ENCODE assay signal across 8 cellular contexts in genomic region chr12:49706351-49707126, GRCh38. TPM values are rescaled to one million over a fixed set of nuclear protein-coding genes. Genes with fewer than 3 reads are reported as not detected.
A peak's percentile ranks its signal among the peaks of the same experiment; 100 is the strongest.
DNase-seq lines count a peak whose midpoint lies in the region; ATAC-seq and TF ChIP-seq lines count a peak whose summit lies in the region.

No MANE protein-coding gene starts in this region.

- peaks cover 10% of the 10 kb centered on the region for H3K27me3 Mint-ChIP-seq in endothelial cell (ENCODE audit: unreplicated experiment)
- H3K27me3 Mint-ChIP-seq in mesothelial cell of epicardium (ENCODE audit: low read depth) = peaks cover 56% of the 10 kb centered on the region

- H3K4me1 Mint-ChIP-seq in endothelial cell (ENCODE audit: unreplicated experiment) (peaks cover 49% of the 10 kb centered on the region), mesothelial cell of epicardium (peaks cover 19% of the 10 kb centered on the region)

- no peak for DNase-seq in BJ (ENCODE audit: low read depth)
- no peak for DNase-seq in HL-60 (ENCODE audit: low read depth in 1 of 2, low spot score in 1 of 2)
- peak; percentile 20 for DNase-seq in activated CD4-positive, alpha-beta T cell treated with anti-CD3 and anti-CD28 coated beads for 48 hours
- DNase-seq in endothelial cell (ENCODE audit: low spot score) = peak; percentile 57
- peak; percentile 20 to 49 for DNase-seq in mesothelial cell of epicardium (ENCODE audit: low spot score in 2 of 2, unreplicated experiment in 2 of 2)
- peak; percentile 46 for DNase-seq in testis

- H3K27ac Mint-ChIP-seq in endothelial cell (ENCODE audit: unreplicated experiment) (peak overlapping the region; percentile 90), mesothelial cell of epicardium (peak overlapping the region; percentile 91)

- peak overlapping the region; percentile 83 for H3K4me3 ChIP-seq in BJ (ENCODE audit: low read depth, low read length)
- peak overlapping the region; percentile 81 for H3K4me3 ChIP-seq in HL-60 (replicated peaks; ENCODE audit: insufficient read depth, low read length)
- peak overlapping the region; percentile 95 to 96 for H3K4me3 ChIP-seq in testis

- CTCF ChIA-PET in BJ (lab: Yijun Ruan, JAX) = interaction anchor here (0.6 to 16.2 kb wide), 7 partner anchors 10 to 77 kb away, joined by 3 to 413 read pairs (median 5); partner anchors contain the start of gene TMBIM6

- peak; percentile 31 for ATAC-seq in GM19395 (IDR thresholded peaks at IDR 0.05; ENCODE audit: unreplicated experiment)
- no peak for ATAC-seq in HG02763 (IDR thresholded peaks at IDR 0.05; ENCODE audit: unreplicated experiment)

- no peak for TF ChIP-seq POLR2A in testis (IDR thresholded peaks at IDR 0.05)

- intact Hi-C loops in testis (cut with DNase I; ENCODE audit: low total_unique reads) = loop anchor here (2.0 kb wide), 1 partner anchor 60 kb away; no protein-coding TSS in a partner anchor

- H3K4me1 ChIP-seq in testis = peaks cover 25% of the 10 kb centered on the region

- H3K9me3 Mint-ChIP-seq in endothelial cell (ENCODE audit: unreplicated experiment) = no peaks in the 10 kb centered on the region
- no peaks in the 10 kb centered on the region for H3K9me3 Mint-ChIP-seq in mesothelial cell of epicardium

- WGBS in testis, 2 donors = 1% methylated on average over 26 to 43 of the region's 43 CpGs

- peak overlapping the region; percentile 54 for H3K27ac ChIP-seq in HL-60 (replicated peaks)
- peak overlapping the region; percentile 96 to 98 for H3K27ac ChIP-seq in testis

- H3K36me3 Mint-ChIP-seq in endothelial cell (ENCODE audit: low read depth, unreplicated experiment) (peaks cover 10% of the 10 kb centered on the region), mesothelial cell of epicardium (no peaks in the 10 kb centered on the region)

- H3K4me3 Mint-ChIP-seq in endothelial cell (ENCODE audit: unreplicated experiment) (peak overlapping the region; percentile 93), mesothelial cell of epicardium (peak overlapping the region; percentile 88)

- peaks cover 6% of the 10 kb centered on the region for H3K27me3 ChIP-seq in BJ (ENCODE audit: control insufficient read depth, insufficient read depth, low read length)
- H3K27me3 ChIP-seq in HL-60 (ENCODE audit: insufficient read depth, poor library complexity, severe bottlenecking) = no peaks in the 10 kb centered on the region
- no peaks in the 10 kb centered on the region for H3K27me3 ChIP-seq in testis

- TF ChIP-seq CTCF in BJ (IDR thresholded peaks at IDR 0.05; ENCODE audit: insufficient read depth, low read depth, low read length) = no peak
- no peak for TF ChIP-seq CTCF in HL-60 (IDR thresholded peaks at IDR 0.05; ENCODE audit: insufficient read depth, low read length)
- no peak for TF ChIP-seq CTCF in endothelial cell (IDR thresholded peaks at IDR 0.05; ENCODE audit: unreplicated experiment)
- TF ChIP-seq CTCF in mesothelial cell of epicardium (IDR thresholded peaks at IDR 0.05; ENCODE audit: unreplicated experiment) = no peak
- no peak for TF ChIP-seq CTCF in testis (IDR thresholded peaks at IDR 0.05)

- POLR2A ChIA-PET in BJ (lab: Charles Lee) = interaction anchor here (0.6 kb wide), 2 partner anchors 19 to 61 kb away, joined by 4 to 6 read pairs; no protein-coding TSS in a partner anchor

- H3K9me3 ChIP-seq in testis = no peaks in the 10 kb centered on the region

- no peaks in the 10 kb centered on the region for H3K36me3 ChIP-seq in BJ (ENCODE audit: control insufficient read depth, insufficient read depth, low read length)
- H3K36me3 ChIP-seq in testis (ENCODE audit: low read depth, missing control alignments) = no peaks in the 10 kb centered on the region

RNA-seq across cellular contexts. Expression of gene FMNL3, which starts 0.7 kb away (rescaled TPM):
- 10.6 and 13.3 TPM in 2 replicates for polyA plus RNA-seq in BJ (2011; rRNA removed)
- 28.3 and 32.5 TPM in 2 replicates for polyA minus RNA-seq in BJ (2011; rRNA and poly(A)+ RNA removed)
- 194 TPM for total RNA-seq in endothelial cell (ENCODE audit: unreplicated experiment)
- total RNA-seq in mesothelial cell of epicardium = 16.3 to 19.2 TPM (median 18.3 TPM) in 3 replicates
- total RNA-seq in testis = 10 to 100 TPM; 40.5 to 73.5 TPM
- polyA plus RNA-seq in testis (ENCODE audit: insufficient read depth, low read depth, low replicate concordance) = 26.0 TPM

RNA-seq across cellular contexts. Expression of gene TMBIM6, which starts 34.8 kb away (rescaled TPM):
- 771 and 1,002 TPM in 2 replicates for polyA plus RNA-seq in BJ (2011; rRNA removed)
- polyA minus RNA-seq in BJ (2011; rRNA and poly(A)+ RNA removed) = 210 and 250 TPM in 2 replicates
- 571 TPM for total RNA-seq in endothelial cell (ENCODE audit: unreplicated experiment)
- 296 to 312 TPM (median 297 TPM) in 3 replicates for total RNA-seq in mesothelial cell of epicardium
- total RNA-seq in testis = 100 to 1,000 TPM; 407 to 440 TPM
- polyA plus RNA-seq in testis (ENCODE audit: insufficient read depth, low read depth, low replicate concordance) = 618 TPM

Comparison
In these comparisons a context has a peak if more than half of its experiments do, and no peak if none do; other contexts are left out.
1. DNase-seq: peak in activated CD4-positive, alpha-beta T cell treated with anti-CD3 and anti-CD28 coated beads for 48 hours (single experiment), endothelial cell (single experiment), mesothelial cell of epicardium (2 of 2) and testis (single experiment); none in BJ (single experiment) and HL-60 (0 of 2).
2. Peak in every context shown above with its lines, with median percentiles within 50 percentile points of each other: H3K4me3 ChIP-seq.